In genomic region chr4:107893171-107894137, GRCh38 we compare ENCODE assay signal across 1 cellular context.
TF ChIP-seq lines count a peak whose summit lies in the region.

No MANE protein-coding gene starts in this region.

TF ChIP-seq in IMR-90, 13 proteins besides CTCF, POLR2A, EP300 and RAD21 (continued from another document):
- TF ChIP-seq NFE2L2 (IDR thresholded peaks at IDR 0.05; ENCODE audit: low read depth, low read length): no peak
- TF ChIP-seq SMC3 (IDR thresholded peaks at IDR 0.05; ENCODE audit: low read depth, low read length): no peak
